8 cellular contexts compared by ENCODE assay signal in the genomic region with DNA sequence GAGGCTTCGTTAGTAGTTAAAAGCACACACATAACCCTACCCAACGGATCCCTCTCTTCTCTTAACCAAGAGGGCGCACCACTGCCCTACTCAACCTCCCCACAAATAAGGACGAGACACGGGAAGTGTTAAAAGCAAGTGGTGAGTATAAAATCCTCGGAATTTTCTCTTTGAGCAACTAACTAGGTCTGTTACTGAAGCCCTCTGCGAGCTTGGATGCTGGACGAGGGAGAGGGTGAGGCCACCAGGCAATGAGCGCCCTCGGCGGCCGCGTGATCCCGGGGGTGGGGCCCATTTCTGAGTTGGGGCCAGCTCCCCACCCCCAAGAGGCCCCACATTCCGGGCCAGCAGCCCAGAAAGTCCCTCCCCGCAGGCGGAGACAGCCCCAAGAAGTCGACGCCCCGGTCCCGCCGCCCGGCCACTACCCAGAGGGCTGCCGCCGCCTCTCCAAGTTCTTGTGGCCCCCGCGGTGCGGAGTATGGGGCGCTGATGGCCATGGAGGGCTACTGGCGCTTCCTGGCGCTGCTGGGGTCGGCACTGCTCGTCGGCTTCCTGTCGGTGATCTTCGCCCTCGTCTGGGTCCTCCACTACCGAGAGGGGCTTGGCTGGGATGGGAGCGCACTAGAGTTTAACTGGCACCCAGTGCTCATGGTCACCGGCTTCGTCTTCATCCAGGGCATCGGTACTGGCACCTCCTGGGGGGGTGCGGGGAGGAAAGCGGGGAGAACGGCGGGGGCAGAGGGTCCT. TPM values are rescaled to one million over a fixed set of nuclear protein-coding genes. Genes with fewer than 3 reads are reported as not detected.
A peak's percentile ranks its signal among the peaks of the same experiment; 100 is the strongest.
DNase-seq lines count a peak whose midpoint lies in the region; ATAC-seq and TF ChIP-seq lines count a peak whose summit lies in the region.

A gene with protein sequence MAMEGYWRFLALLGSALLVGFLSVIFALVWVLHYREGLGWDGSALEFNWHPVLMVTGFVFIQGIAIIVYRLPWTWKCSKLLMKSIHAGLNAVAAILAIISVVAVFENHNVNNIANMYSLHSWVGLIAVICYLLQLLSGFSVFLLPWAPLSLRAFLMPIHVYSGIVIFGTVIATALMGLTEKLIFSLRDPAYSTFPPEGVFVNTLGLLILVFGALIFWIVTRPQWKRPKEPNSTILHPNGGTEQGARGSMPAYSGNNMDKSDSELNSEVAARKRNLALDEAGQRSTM (plus strand): TSS at position 418 of the 747 bp plus-strand sequence. CDS start 72 bp downstream, at position 490.

- DNase-seq in activated T-cell treated with anti-CD3 and anti-CD28 coated beads for 48 hours (ENCODE audit: low read depth) (peak; percentile 17), NCI-H524 (lab: John Stamatoyannopoulos, UW) (peak; percentile 21 to 65), ascending aorta (ENCODE audit: low spot score in 2 of 2) (peak; percentile 47 to 93), right atrium auricular region (ENCODE audit: low spot score) (peak; percentile 90), posterior cingulate gyrus (peak; percentile 69 to 97 (median 80)), SHP77 (lab: John Stamatoyannopoulos, UW) (no peak)
- DNase-seq in activated T-cell treated with anti-CD3 and anti-CD28 coated beads, Interleukin-2, amount 50 U/mL, for 1 hour, result no peak

- H3K27ac ChIP-seq in ascending aorta, result peak within 1 kb of the TSS; percentile 94 to 97
- H3K27ac ChIP-seq in right atrium auricular region, result peak within 1 kb of the TSS; percentile 87 to 89

- peak; percentile 51 for ATAC-seq in HG02571 (IDR thresholded peaks at IDR 0.05; ENCODE audit: unreplicated experiment)

- H3K4me1 ChIP-seq in ascending aorta (peaks cover 0 to 23% of the 10 kb centered on the region in 2 donors), right atrium auricular region (peaks cover 0 to 20% of the 10 kb centered on the region in 2 donors)

- H3K27me3 ChIP-seq in ascending aorta, result no peaks in the 10 kb centered on the region
- H3K27me3 ChIP-seq in right atrium auricular region, result no peaks in the 10 kb centered on the region

- peak within 1 kb of the TSS; percentile 72 to 90 for H3K4me3 ChIP-seq in ascending aorta
- peak within 1 kb of the TSS; percentile 77 to 83 for H3K4me3 ChIP-seq in right atrium auricular region

- H3K36me3 ChIP-seq in ascending aorta (no peaks in the 10 kb centered on the region), right atrium auricular region (no peaks in the 10 kb centered on the region)

- intact Hi-C loops in ascending aorta (cut with DNase I) (loop anchor here (1.0 to 5.0 kb wide), 6 partner anchors 88 to 593 kb away; a partner anchor contains a TSS), posterior cingulate gyrus (cut with DNase I) (no loop called here)

- no peak for TF ChIP-seq CTCF in ascending aorta (IDR thresholded peaks at IDR 0.05)
- TF ChIP-seq CTCF in right atrium auricular region (IDR thresholded peaks at IDR 0.05), result peak in 1 of 2 donors; percentile 8

- H3K9me3 ChIP-seq in ascending aorta (no peaks in the 10 kb centered on the region), right atrium auricular region (no peaks in the 10 kb centered on the region)

RNA-seq across cellular contexts. Expression of the gene that starts here (rescaled TPM):
- total RNA-seq in ascending aorta (222 TPM), right atrium auricular region (100 to 1,000 TPM; 100 to 238 TPM)

Comparison
In these comparisons a context has a peak if more than half of its experiments do, and no peak if none do; other contexts are left out.
1. DNase-seq: peak in activated T-cell treated with anti-CD3 and anti-CD28 coated beads for 48 hours (single experiment), NCI-H524 (2 of 2), ascending aorta (2 of 2), right atrium auricular region (single experiment) and posterior cingulate gyrus (10 of 10); none in activated T-cell treated with anti-CD3 and anti-CD28 coated beads, Interleukin-2, amount 50 U/mL, for 1 hour (single experiment) and SHP77 (0 of 2).